ENCODE assay signal across 17 cellular contexts in genomic region chr10:80171248-80171660, GRCh38. TPM values are rescaled to one million over a fixed set of nuclear protein-coding genes. Genes with fewer than 3 reads are reported as not detected.
A peak's percentile ranks its signal among the peaks of the same experiment; 100 is the strongest.
DNase-seq lines count a peak whose midpoint lies in the region; ATAC-seq, FAIRE-seq and TF ChIP-seq lines count a peak whose summit lies in the region.
"Had no signal": no experiment of that assay in that cellular context is flagged by ENCODE, and none has a peak within 500 bp of the region (broad histone marks: within the 10 kb centered on the region; RNA-seq: fewer than 3 reads in every experiment).

No MANE protein-coding gene starts in this region.

- no peak for TF ChIP-seq CTCF in CD4-positive, alpha-beta T cell (IDR thresholded peaks at IDR 0.05)
- TF ChIP-seq CTCF in endodermal cell (conservative IDR thresholded peaks at IDR 0.05) (no peak), neutrophil (IDR thresholded peaks at IDR 0.05) (no peak)

- 82 to 89% methylated on average over 7 of the region's 7 CpGs for WGBS in endodermal cell (ENCODE audit: insufficient coverage in 1 of 2, insufficient read length in 1 of 2), 2 experiments

- CTCF ChIA-PET in CD4-positive, alpha-beta T cell (lab: Charles Lee): no interaction called here

- no peak overlapping the region for H3K4me3 ChIP-seq in endodermal cell (ENCODE audit: low read length)
- H3K4me3 ChIP-seq in neutrophil (ENCODE audit: low read depth in 1 of 2, low read length in 1 of 2): no peak overlapping the region
- H3K4me3 ChIP-seq: right atrium auricular region, suprapubic skin had no signal

- H3K4me3 Mint-ChIP-seq in CD4-positive, alpha-beta T cell: no peak overlapping the region
- H3K4me3 Mint-ChIP-seq in endodermal cell: no peak overlapping the region
- H3K4me3 Mint-ChIP-seq: brain had no signal

- ATAC-seq in CD4-positive, alpha-beta T cell (ENCODE audit: poor library complexity): no peak
- no peak for ATAC-seq in HG03342 (IDR thresholded peaks at IDR 0.05; ENCODE audit: unreplicated experiment)

- peak overlapping the region; percentile 26 for H3K27ac ChIP-seq in CD4-positive, alpha-beta T cell (ENCODE audit: low read depth, low read length)
- H3K27ac ChIP-seq in endodermal cell (ENCODE audit: low read depth, low read length) (no peak overlapping the region), neutrophil (peak overlapping the region; percentile 61)
- H3K27ac ChIP-seq: suprapubic skin, WERI-Rb-1 had no signal

- H3K4me1 ChIP-seq in endodermal cell (ENCODE audit: control insufficient read depth, insufficient read depth, low read length) (no peaks in the 10 kb centered on the region), neutrophil (ENCODE audit: control insufficient read depth in 1 of 2, insufficient read depth in 1 of 2, low read depth in 1 of 2, low read length in 1 of 2) (peaks cover 29 to 41% of the 10 kb centered on the region in 2 experiments)

- no peak for DNase-seq in CD4-positive, alpha-beta T cell
- DNase-seq in ELR (ENCODE audit: low read depth) (peak; percentile 74), endodermal cell (peak; percentile 61), mucosa of gallbladder (ENCODE audit: low spot score) (no peak), AG08396 (ENCODE audit: low spot score) (no peak), urothelium cell line (ENCODE audit: low spot score) (no peak)
- DNase-seq: activated T-cell treated with anti-CD3 and anti-CD28 coated beads, Interleukin-2, amount 50 U/mL, for 1 hour; NCI-H1105 treated with DMSO at 0.1 percent for 48 hours; SHP77 treated with DMSO at 0.1 percent for 48 hours; WERI-Rb-1 had no signal

- no peaks in the 10 kb centered on the region for H3K9me3 Mint-ChIP-seq in CD4-positive, alpha-beta T cell
- H3K9me3 Mint-ChIP-seq in endodermal cell: no peaks in the 10 kb centered on the region
- H3K9me3 Mint-ChIP-seq: brain had no signal

- no peak overlapping the region for H3K9ac ChIP-seq in endodermal cell (ENCODE audit: extremely low read depth, low read length, poor library complexity, severe bottlenecking)

- no peaks in the 10 kb centered on the region for H3K9me3 ChIP-seq in CD4-positive, alpha-beta T cell (ENCODE audit: control insufficient read depth, low read length)
- H3K9me3 ChIP-seq in endodermal cell (ENCODE audit: control insufficient read depth, low read length) (no peaks in the 10 kb centered on the region), neutrophil (no peaks in the 10 kb centered on the region)
- H3K9me3 ChIP-seq: right atrium auricular region, suprapubic skin had no signal

- H3K27ac Mint-ChIP-seq in CD4-positive, alpha-beta T cell: peak overlapping the region; percentile 53
- peak overlapping the region; percentile 26 for H3K27ac Mint-ChIP-seq in endodermal cell
- H3K27ac Mint-ChIP-seq: brain had no signal

- intact Hi-C loops in CD4-positive, alpha-beta T cell (cut with DNase I, micrococcal nuclease): no loop called here

- no peaks in the 10 kb centered on the region for H3K27me3 Mint-ChIP-seq in CD4-positive, alpha-beta T cell
- H3K27me3 Mint-ChIP-seq in endodermal cell (ENCODE audit: insufficient read depth): no peaks in the 10 kb centered on the region

- H3K36me3 ChIP-seq in endodermal cell (ENCODE audit: control insufficient read depth, insufficient read depth, low read length) (peaks cover 38% of the 10 kb centered on the region), neutrophil (peaks cover 84% of the 10 kb centered on the region)

- H3K4me1 Mint-ChIP-seq in CD4-positive, alpha-beta T cell (ENCODE audit: low read depth): peaks cover 14% of the 10 kb centered on the region
- peaks cover 6% of the 10 kb centered on the region for H3K4me1 Mint-ChIP-seq in endodermal cell

- POLR2A ChIA-PET in CD4-positive, alpha-beta T cell (lab: Charles Lee): no interaction called here

- H3K36me3 Mint-ChIP-seq in CD4-positive, alpha-beta T cell (ENCODE audit: low read depth): peaks cover 58% of the 10 kb centered on the region
- H3K36me3 Mint-ChIP-seq in endodermal cell (ENCODE audit: low read depth): peaks cover 7% of the 10 kb centered on the region
- H3K36me3 Mint-ChIP-seq: brain had no signal

- no peaks in the 10 kb centered on the region for H3K27me3 ChIP-seq in CD4-positive, alpha-beta T cell (ENCODE audit: control insufficient read depth, insufficient read depth, low read length)
- H3K27me3 ChIP-seq in endodermal cell (ENCODE audit: control insufficient read depth, insufficient read depth, low read length, poor library complexity, severe bottlenecking) (no peaks in the 10 kb centered on the region), neutrophil (no peaks in the 10 kb centered on the region)
- H3K27me3 ChIP-seq: right atrium auricular region, suprapubic skin had no signal

- FAIRE-seq in urothelium cell line (lab: Jason Lieb, UNC): no peak
- FAIRE-seq: endometrium, H1 had no signal

RNA-seq across cellular contexts. Expression of gene ANXA11, which starts 34.1 kb away (rescaled TPM):
- 100 to 1,000 TPM; 153 to 159 TPM for total RNA-seq in CD4-positive, alpha-beta T cell
- total RNA-seq in endodermal cell (100 to 1,000 TPM; 104 to 134 TPM), mucosa of gallbladder (247 TPM)
- polyA plus RNA-seq in endodermal cell (2013, experiment 1 of 2): 39.4 TPM
- polyA plus RNA-seq in endodermal cell (2013, experiment 2 of 2): 35.8 TPM

RNA-seq across cellular contexts. Expression of gene PLAC9, which starts 38.7 kb away (rescaled TPM):
- not detected for total RNA-seq in CD4-positive, alpha-beta T cell
- total RNA-seq in endodermal cell (10 to 100 TPM in 1 of 2 donors, 1 to 10 TPM in 1; 8.4 to 14.9 TPM), mucosa of gallbladder (8.5 TPM)
- polyA plus RNA-seq in endodermal cell (2013, experiment 1 of 2): 4.3 TPM
- polyA plus RNA-seq in endodermal cell (2013, experiment 2 of 2): 6.5 TPM

Comparison
In these comparisons a context has a peak if more than half of its experiments do, and no peak if none do; other contexts are left out.
1. DNase-seq: peak in ELR (single experiment) and endodermal cell (single experiment); none in CD4-positive, alpha-beta T cell (0 of 10), mucosa of gallbladder (single experiment), AG08396 (single experiment) and urothelium cell line (single experiment).